ENCODE assay signal across 31 cellular contexts in the genomic region with DNA sequence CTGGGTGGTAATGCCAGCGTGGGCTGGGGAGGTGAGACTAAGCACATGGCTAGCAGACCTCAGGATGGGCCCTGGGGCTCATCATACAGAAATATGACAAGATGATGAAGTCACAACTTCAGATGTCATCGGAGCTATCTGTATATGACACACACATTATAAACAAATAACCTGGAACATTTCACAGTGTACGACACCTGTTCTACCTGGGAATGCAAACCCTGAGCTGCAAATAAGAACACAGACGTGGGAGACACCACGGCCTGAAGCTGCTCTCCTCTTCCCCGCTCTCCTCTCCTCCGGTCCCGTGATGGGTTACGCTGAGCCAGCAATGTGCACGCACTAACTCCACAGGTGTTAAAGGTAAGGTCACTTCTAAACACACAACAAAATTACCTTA. TPM values are rescaled to one million over a fixed set of nuclear protein-coding genes. Genes with fewer than 3 reads are reported as not detected.
A peak's percentile ranks its signal among the peaks of the same experiment; 100 is the strongest.
DNase-seq lines count a peak whose midpoint lies in the region; ATAC-seq, FAIRE-seq and TF ChIP-seq lines count a peak whose summit lies in the region.
"Had no signal": no experiment of that assay in that cellular context is flagged by ENCODE, and none has a peak within 500 bp of the region (broad histone marks: within the 10 kb centered on the region; RNA-seq: fewer than 3 reads in every experiment).

No MANE protein-coding gene starts in this region.

- H3K18ac ChIP-seq in trophoblast cell (ENCODE audit: low read length), result no peak overlapping the region

- H3K79me2 ChIP-seq in trophoblast cell (ENCODE audit: control insufficient read depth, insufficient read depth, low read length, poor library complexity), result no peaks in the 10 kb centered on the region

- H2BK120ac ChIP-seq in trophoblast cell (ENCODE audit: insufficient read depth, low read length, poor library complexity), result no peak overlapping the region

- TF ChIP-seq CTCF in heart right ventricle (IDR thresholded peaks at IDR 0.05) (no peak), chondrocyte (IDR thresholded peaks at IDR 0.05) (no peak), vagina (IDR thresholded peaks at IDR 0.05) (no peak)

- H4K12ac ChIP-seq in trophoblast cell (ENCODE audit: low read depth, low read length), result no peak overlapping the region

- TF ChIP-seq POLR2A in vagina (IDR thresholded peaks at IDR 0.05) (no peak), GM12891 (IDR thresholded peaks at IDR 0.05; ENCODE audit: low read depth, low read length) (no peak)

- H3K9me3 ChIP-seq in heart right ventricle, result no peaks in the 10 kb centered on the region
- H3K9me3 ChIP-seq in trophoblast cell (ENCODE audit: insufficient read depth, low read depth, low read length), result peaks cover 2% of the 10 kb centered on the region
- H3K9me3 ChIP-seq in vagina, result no peaks in the 10 kb centered on the region
- H3K9me3 ChIP-seq: Caco-2, HAP-1, SJCRH30 had no signal

- H3K14ac ChIP-seq in trophoblast cell (ENCODE audit: low read length), result no peak overlapping the region

- intact Hi-C loops in heart right ventricle (cut with DNase I) (loop anchor here in 2 of 10 donors (10.0 kb wide), 1 partner anchor 196 kb away; no protein-coding TSS in a partner anchor), cardiac septum (cut with DNase I) (loop anchor here (10.0 kb wide), 1 partner anchor 196 kb away; no protein-coding TSS in a partner anchor), vagina (cut with DNase I) (loop anchor here (10.0 kb wide), 1 partner anchor 56 kb away; no protein-coding TSS in a partner anchor)

- H3K4ac ChIP-seq in trophoblast cell (ENCODE audit: low read depth, low read length), result no peak overlapping the region

- peaks cover 38% of the 10 kb centered on the region for H3K4me1 Mint-ChIP-seq in chondrocyte (ENCODE audit: low read depth)

- no peak overlapping the region for H3K4me2 ChIP-seq in trophoblast cell (ENCODE audit: low read length)
- H3K4me2 ChIP-seq: neural progenitor cell had no signal

- H3K27me3 ChIP-seq in heart right ventricle (no peaks in the 10 kb centered on the region), trophoblast cell (ENCODE audit: insufficient read depth, low read length) (no peaks in the 10 kb centered on the region), vagina (no peaks in the 10 kb centered on the region)
- H3K27me3 ChIP-seq: neural progenitor cell, SJCRH30 had no signal

- peaks cover 0 to 19% (median 0%) of the 10 kb centered on the region in 9 donors for H3K36me3 ChIP-seq in heart right ventricle
- no peaks in the 10 kb centered on the region for H3K36me3 ChIP-seq in trophoblast cell (ENCODE audit: control insufficient read depth in 1 of 2, insufficient read depth in 2 of 2, low read length in 2 of 2)
- no peaks in the 10 kb centered on the region for H3K36me3 ChIP-seq in vagina
- H3K36me3 ChIP-seq: neural progenitor cell had no signal

- 85 to 86% methylated on average over 10 of the region's 10 CpGs for WGBS in heart right ventricle, 2 donors
- WGBS in trophoblast cell (ENCODE audit: extremely low coverage, insufficient coverage, insufficient read length), result no CpG with 5 or more reads among the region's 10 CpGs

- no peak overlapping the region for H2BK12ac ChIP-seq in trophoblast cell (ENCODE audit: low read length)

- no peaks in the 10 kb centered on the region for H3K9me3 Mint-ChIP-seq in chondrocyte (ENCODE audit: low read depth)
- H3K9me3 Mint-ChIP-seq: neural progenitor cell had no signal

- H3K9ac ChIP-seq in trophoblast cell (ENCODE audit: low read length), result no peak overlapping the region
- H3K9ac ChIP-seq: neural progenitor cell had no signal

- DNase-seq in heart right ventricle, result no peak
- DNase-seq in cardiac septum (ENCODE audit: low spot score), result no peak
- no peak for DNase-seq in chondrocyte (ENCODE audit: low spot score)
- no peak for DNase-seq in trophoblast cell
- DNase-seq in vagina (ENCODE audit: extremely low spot score in 2 of 2), result no peak
- DNase-seq in GM12891 (ENCODE audit: insufficient read length, low spot score), result no peak
- DNase-seq in stimulated activated CD4-positive, alpha-beta T cell treated with anti-CD3 and anti-CD28 coated beads, Interleukin-4, amount 100 ng/mL, for 1 hour, result no peak
- no peak for DNase-seq in activated CD4-positive, alpha-beta T cell treated with anti-CD3 and anti-CD28 coated beads, Interleukin-2, amount 50 U/mL, for 4 hours
- DNase-seq: activated CD8-positive, alpha-beta memory T cell treated with anti-CD3 and anti-CD28 coated beads for 24 hours; activated naive CD4-positive, alpha-beta T cell treated with Interleukin-2 at 50 U/mL for 16 hours; activated T-cell treated with anti-CD3 and anti-CD28 coated beads, Interleukin-2, amount 50 U/mL, for 48 hours; amniotic stem cell; Caco-2; DMS79; effector CD4-positive, alpha-beta T cell; GF-D8; head of caudate nucleus; NCI-H1105 treated with DMSO at 0.1 percent for 48 hours; NCI-H2029; NCI-H2227 treated with DMSO at 0.1 percent for 48 hours; NCI-H526 treated with DMSO at 0.1 percent for 48 hours; SJCRH30; stimulated activated naive CD4-positive, alpha-beta T cell had no signal

- H3K4me3 Mint-ChIP-seq in chondrocyte (ENCODE audit: unreplicated experiment), result no peak overlapping the region
- H3K4me3 Mint-ChIP-seq: neural progenitor cell had no signal

- peaks cover 1% of the 10 kb centered on the region for H3K79me1 ChIP-seq in trophoblast cell (ENCODE audit: low read length)

- H3K36me3 Mint-ChIP-seq in chondrocyte (ENCODE audit: low read depth), result peaks cover 1% of the 10 kb centered on the region
- H3K36me3 Mint-ChIP-seq: neural progenitor cell had no signal

- no peaks in the 10 kb centered on the region for H3K27me3 Mint-ChIP-seq in chondrocyte (ENCODE audit: low read depth)

- H3K4me1 ChIP-seq in heart right ventricle, result peaks cover 23 to 59% (median 42%) of the 10 kb centered on the region in 9 donors
- H3K4me1 ChIP-seq in trophoblast cell (ENCODE audit: control insufficient read depth in 1 of 2, insufficient read depth in 2 of 2, low read length in 2 of 2), result peaks cover 0 to 3% of the 10 kb centered on the region in 2 experiments
- H3K4me1 ChIP-seq in vagina, result peaks cover 56% of the 10 kb centered on the region

- H3K27ac ChIP-seq in heart right ventricle (peak overlapping the region in 7 of 10 donors; percentile 21 to 87 (median 55)), trophoblast cell (ENCODE audit: low read depth, low read length) (no peak overlapping the region), vagina (peak overlapping the region; percentile 76)
- H3K27ac ChIP-seq: C4-2B, epithelial cell of prostate, neural progenitor cell, SJCRH30 had no signal

- FAIRE-seq in GM12891 (lab: Jason Lieb, UNC), result no peak
- FAIRE-seq: colon, GM18507, RCC 7860 had no signal

- H4K8ac ChIP-seq in trophoblast cell (ENCODE audit: low read depth, low read length), result no peak overlapping the region

- no peak for ATAC-seq in heart right ventricle
- ATAC-seq: activated CD4-positive, CD25-positive, alpha-beta regulatory T cell treated with anti-CD3 and anti-CD28 coated beads, Interleukin-2, amount 50 U/mL, for 24 hours had no signal

- peak overlapping the region; percentile 81 for H3K27ac Mint-ChIP-seq in chondrocyte (ENCODE audit: unreplicated experiment)
- H3K27ac Mint-ChIP-seq: neural progenitor cell had no signal

- no peak overlapping the region for H3K23ac ChIP-seq in trophoblast cell (ENCODE audit: low read length)

- no peak overlapping the region for H2BK5ac ChIP-seq in trophoblast cell (ENCODE audit: low read depth, low read length, poor library complexity)

- no peak overlapping the region for H3K4me3 ChIP-seq in heart right ventricle
- H3K4me3 ChIP-seq in trophoblast cell (ENCODE audit: low read depth, low read length), result peak overlapping the region; percentile 5
- H3K4me3 ChIP-seq in vagina, result no peak overlapping the region
- H3K4me3 ChIP-seq: HAP-1, neural progenitor cell, SJCRH30 had no signal

- H2AK5ac ChIP-seq in trophoblast cell (ENCODE audit: low read length), result no peak overlapping the region

- H2AFZ ChIP-seq in trophoblast cell (ENCODE audit: insufficient read depth, low read length, poor library complexity), result no peak overlapping the region
- H2AFZ ChIP-seq: neural progenitor cell had no signal

- H4K91ac ChIP-seq in trophoblast cell (ENCODE audit: low read depth, low read length), result no peak overlapping the region

TF ChIP-seq in GM12891, 5 proteins besides CTCF, POLR2A, EP300 and RAD21:
- TF ChIP-seq PAX5 (IDR thresholded peaks at IDR 0.05; ENCODE audit: insufficient read depth, low read length, severe bottlenecking), result no peak
- TF ChIP-seq POLR2AphosphoS5 (IDR thresholded peaks at IDR 0.05; ENCODE audit: low read depth, low read length), result no peak
- no peak for TF ChIP-seq POU2F2 (IDR thresholded peaks at IDR 0.05; ENCODE audit: low read depth, low read length)
- TF ChIP-seq TAF1 (IDR thresholded peaks at IDR 0.05; ENCODE audit: low read depth, low read length), result no peak
- TF ChIP-seq SPI1 (IDR thresholded peaks at IDR 0.05; ENCODE audit: low read depth, low read length), result no peak

RNA-seq across cellular contexts. Expression of a gene that starts 4.9 kb away (rescaled TPM):
- total RNA-seq in heart right ventricle (10 to 100 TPM in 2 of 10 donors, 1 to 10 TPM in 8; 6.0 to 16.3 (median 8.2) TPM), cardiac septum (1.4 TPM), chondrocyte (0.55 to 0.68 TPM (median 0.64 TPM) in 3 replicates), vagina (0.74 TPM)
- polyA plus RNA-seq in heart right ventricle, result 1 to 10 TPM; 3.7 to 6.9 TPM
- polyA plus RNA-seq in trophoblast cell (2013), result 0.10 and 0.11 TPM in 2 replicates
- 5.8 TPM for polyA plus RNA-seq in GM12891 (2012; ENCODE audit: low read depth, missing spikeins)

RNA-seq across cellular contexts. Expression of a gene that starts 35.7 kb away (rescaled TPM):
- total RNA-seq in heart right ventricle (10 to 100 TPM; 26.4 to 45.7 (median 35.8) TPM), cardiac septum (36.1 TPM), chondrocyte (59.0 to 73.1 TPM (median 71.2 TPM) in 3 replicates), vagina (82.0 TPM)
- polyA plus RNA-seq in heart right ventricle, result 10 to 100 TPM; 16.0 to 78.2 TPM
- polyA plus RNA-seq in trophoblast cell (2013), result 19.4 and 21.6 TPM in 2 replicates
- polyA plus RNA-seq in GM12891 (2012; ENCODE audit: low read depth, missing spikeins), result 9.8 TPM
